24 cellular contexts compared by ENCODE assay signal in the genomic region with DNA sequence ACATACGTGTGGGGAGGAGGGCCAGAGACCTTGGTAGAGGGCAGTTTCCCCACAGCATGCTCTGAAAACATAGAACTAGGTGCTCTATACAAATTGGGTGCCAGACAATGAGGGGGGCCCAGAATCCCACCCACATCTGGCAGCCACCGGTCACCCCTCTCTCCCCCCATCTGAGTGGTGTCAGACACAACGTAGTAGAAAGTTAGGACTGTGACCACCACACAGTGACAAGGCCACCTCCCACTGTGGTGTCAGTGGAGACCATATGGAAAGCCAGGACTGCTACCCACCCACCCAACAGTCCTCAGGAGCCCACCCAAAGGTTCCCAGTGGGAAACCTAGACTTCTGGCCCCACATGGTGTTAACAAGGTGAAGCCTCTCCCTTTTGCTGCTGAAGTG. TPM values are rescaled to one million over a fixed set of nuclear protein-coding genes. Genes with fewer than 3 reads are reported as not detected.
DNase-seq lines count a peak whose midpoint lies in the region; ATAC-seq, FAIRE-seq and TF ChIP-seq lines count a peak whose summit lies in the region.
"Had no signal": no experiment of that assay in that cellular context is flagged by ENCODE, and none has a peak within 500 bp of the region (broad histone marks: within the 10 kb centered on the region; RNA-seq: fewer than 3 reads in every experiment).

No MANE protein-coding gene starts in this region.

- TF ChIP-seq POLR2A in Peyer's patch (IDR thresholded peaks at IDR 0.05): no peak
- TF ChIP-seq POLR2A in stomach (IDR thresholded peaks at IDR 0.05): no peak
- TF ChIP-seq POLR2A in lower leg skin (IDR thresholded peaks at IDR 0.05): no peak

- intact Hi-C loops in cardiac septum (cut with DNase I): no loop called here
- intact Hi-C loops in Right ventricle myocardium inferior (cut with DNase I): no loop called here
- intact Hi-C loops in kidney (cut with DNase I): no loop called here
- intact Hi-C loops in stomach (cut with DNase I; ENCODE audit: low total_unique reads): no loop called here
- intact Hi-C loops in lower leg skin (cut with DNase I; ENCODE audit: low total_unique reads): no loop called here

- no peak for ATAC-seq in Right ventricle myocardium inferior
- ATAC-seq in GM21381 (IDR thresholded peaks at IDR 0.05; ENCODE audit: unreplicated experiment): no peak
- ATAC-seq: CD8-positive, alpha-beta T cell had no signal

- TF ChIP-seq CTCF in Peyer's patch (IDR thresholded peaks at IDR 0.05): no peak
- TF ChIP-seq CTCF in kidney (IDR thresholded peaks at IDR 0.05; ENCODE audit: borderline replicate concordance, extremely low read depth, insufficient read depth): no peak
- TF ChIP-seq CTCF in stomach (IDR thresholded peaks at IDR 0.05): no peak
- no peak for TF ChIP-seq CTCF in lower leg skin (IDR thresholded peaks at IDR 0.05)

- DNase-seq in cardiac septum (ENCODE audit: low spot score) (peak; percentile 56), Right ventricle myocardium inferior (ENCODE audit: missing footprints) (no peak), Peyer's patch (peak in 2 of 3 donors; percentile 4 to 8), kidney (peak; percentile 13), stomach (peak; percentile 25), lower leg skin (ENCODE audit: low spot score in 2 of 2) (no peak)
- DNase-seq: NCI-H1048, NCI-H1417, NCI-H1694 treated with DMSO at 0.1 percent for 48 hours, NCI-H2081, NCI-H2227 treated with DMSO at 0.1 percent for 48 hours, NCI-H526 treated with DMSO at 0.1 percent for 48 hours, PC-9, RPMI8226, SHP77 treated with DMSO at 0.1 percent for 48 hours had no signal

- H3K4me3 ChIP-seq in Peyer's patch (no peak overlapping the region), kidney (ENCODE audit: low read length in 2 of 2) (no peak overlapping the region), stomach (no peak overlapping the region), lower leg skin (ENCODE audit: low read depth, poor library complexity, severe bottlenecking) (no peak overlapping the region)
- H3K4me3 ChIP-seq: PC-9 had no signal

- H3K27me3 ChIP-seq in Peyer's patch: no peaks in the 10 kb centered on the region
- peaks cover 0 to 7% (median 0%) of the 10 kb centered on the region in 3 donors for H3K27me3 ChIP-seq in stomach

- H3K4me1 ChIP-seq in Peyer's patch (no peaks in the 10 kb centered on the region), kidney (ENCODE audit: control insufficient read depth in 1 of 2, insufficient read depth in 1 of 2, low read depth in 1 of 2, low read length in 2 of 2) (peaks cover 0 to 4% of the 10 kb centered on the region in 2 donors), stomach (peaks cover 19 to 27% (median 24%) of the 10 kb centered on the region in 4 donors)
- H3K4me1 ChIP-seq: Caco-2 had no signal

- no peak for FAIRE-seq in kidney (lab: Jason Lieb, UNC)
- FAIRE-seq: G401.6 had no signal

- no peaks in the 10 kb centered on the region for H3K36me3 ChIP-seq in Peyer's patch
- H3K36me3 ChIP-seq in kidney (ENCODE audit: control insufficient read depth in 1 of 2, insufficient read depth in 2 of 2, low read length in 2 of 2): no peaks in the 10 kb centered on the region
- H3K36me3 ChIP-seq in stomach: no peaks in the 10 kb centered on the region

- no peak overlapping the region for H3K9ac ChIP-seq in kidney (ENCODE audit: low read length in 2 of 2)

- TF ChIP-seq EP300 in stomach (IDR thresholded peaks at IDR 0.05): no peak

- WGBS in stomach, 5 donors: 57 to 88% (median 82%) methylated on average over 3 of the region's 3 CpGs
- WGBS in lower leg skin, 2 donors: 76 to 79% methylated on average over 3 of the region's 3 CpGs

- H3K27ac ChIP-seq in Peyer's patch (no peak overlapping the region), kidney (ENCODE audit: low read depth in 2 of 2, low read length in 2 of 2) (no peak overlapping the region), stomach (peak overlapping the region in 3 of 5 donors; percentile 50 to 64 (median 53))
- H3K27ac ChIP-seq: C4-2B, HL-60, PC-9 had no signal

- H3K9me3 ChIP-seq in Peyer's patch (no peaks in the 10 kb centered on the region), kidney (ENCODE audit: control insufficient read depth in 1 of 2, low read length in 2 of 2) (peaks cover 0 to 12% of the 10 kb centered on the region in 2 donors), stomach (peaks cover 0 to 14% (median 2%) of the 10 kb centered on the region in 4 donors)

RNA-seq across cellular contexts. Expression of gene ATP4B, which starts 2.1 kb away (rescaled TPM):
- total RNA-seq in cardiac septum (not detected), Right ventricle myocardium inferior (not detected), Peyer's patch (not detected), kidney (0.16 TPM), stomach (100 to 1,000 TPM in 4 of 5 donors, under 1 TPM in 1; 0.87 to 585 (median 347) TPM), lower leg skin (not detected)
- polyA plus RNA-seq in kidney (ENCODE audit: insufficient read depth, low read depth, low replicate concordance) (0.45 TPM), stomach (100 to 1,000 TPM; 143 to 490 (median 170) TPM)
- total RNA-seq: A673; Caco-2; CD8-positive, alpha-beta T cell; H4; NCI-H460; PC-9 had no signal

RNA-seq across cellular contexts. Expression of gene GRK1, which starts 7.0 kb away (rescaled TPM):
- total RNA-seq in cardiac septum (0.48 TPM), Right ventricle myocardium inferior (0.11 TPM), Peyer's patch (1 to 10 TPM in 1 of 4 donors, under 1 TPM in 1, not detected in 2; 0.88 to 1.7 TPM), kidney (not detected), stomach (not detected), lower leg skin (not detected)
- polyA plus RNA-seq in kidney (ENCODE audit: insufficient read depth, low read depth, low replicate concordance) (not detected), stomach (not detected)
- total RNA-seq: A673; Caco-2; CD8-positive, alpha-beta T cell; H4; NCI-H460; PC-9 had no signal

Comparison
In these comparisons a context has a peak if more than half of its experiments do, and no peak if none do; other contexts are left out.
1. DNase-seq: peak in cardiac septum (single experiment), Peyer's patch (2 of 3), kidney (single experiment) and stomach (single experiment); none in Right ventricle myocardium inferior (single experiment) and lower leg skin (0 of 2).
2. H3K27ac ChIP-seq: peak in stomach (3 of 5); none in Peyer's patch (0 of 4) and kidney (0 of 2).